In genomic region chr10:124653811-124654651, GRCh38 we compare ENCODE assay signal across 11 cellular contexts.
DNase-seq lines count a peak whose midpoint lies in the region; ATAC-seq and TF ChIP-seq lines count a peak whose summit lies in the region.
"Had no signal": no experiment of that assay in that cellular context is flagged by ENCODE, and none has a peak within 500 bp of the region (broad histone marks: within the 10 kb centered on the region; RNA-seq: fewer than 3 reads in every experiment).

No MANE protein-coding gene starts in this region.

- H3K9me3 ChIP-seq in CD8-positive, alpha-beta memory T cell (ENCODE audit: low read length), result no peaks in the 10 kb centered on the region
- H3K9me3 ChIP-seq in prostate gland (no peaks in the 10 kb centered on the region), A673 (ENCODE audit: low read depth, low read length, poor library complexity, severe bottlenecking) (no peaks in the 10 kb centered on the region)
- H3K9me3 ChIP-seq: MG63, ovary had no signal

- peaks cover 0 to 21% (median 5%) of the 10 kb centered on the region in 3 donors for H3K36me3 Mint-ChIP-seq in CD8-positive, alpha-beta memory T cell

- DNase-seq in CD8-positive, alpha-beta memory T cell, result no peak
- peak; percentile 58 for DNase-seq in RWPE1 (ENCODE audit: low spot score)
- DNase-seq in foreskin keratinocyte, result peak; percentile 73 to 88
- peak; percentile 28 for DNase-seq in prostate gland (ENCODE audit: low spot score)
- DNase-seq in A673 (ENCODE audit: low spot score), result no peak
- DNase-seq in omental fat pad (ENCODE audit: low spot score), result no peak
- no peak for DNase-seq in SW 1271 (lab: John Stamatoyannopoulos, UW)
- DNase-seq: MG63, NCI-H774, ovary had no signal

- POLR2A ChIA-PET in CD8-positive, alpha-beta memory T cell (lab: Charles Lee), result interaction anchor here (0.6 kb wide), 1 partner anchor 83 kb away, joined by 5 read pairs; no protein-coding TSS in a partner anchor
- POLR2A ChIA-PET in RWPE1 (lab: Yijun Ruan, JAX; ENCODE audit: low non-redundant PET), result interaction anchor here (0.6 kb wide), 1 partner anchor 23 kb away, joined by 3 read pairs; no protein-coding TSS in a partner anchor
- POLR2A ChIA-PET in A673 (lab: Charles Lee; ENCODE audit: low non-redundant PET), result no interaction called here

- no TSS peak for BruUV-seq in A673 (replicated peaks; lab: Mats Ljungman, UMichigan)

- ATAC-seq in foreskin keratinocyte, result peak; percentile 81
- no peak for ATAC-seq in GM18520 (IDR thresholded peaks at IDR 0.05; ENCODE audit: unreplicated experiment)
- ATAC-seq in omental fat pad (ENCODE audit: low FRiP score), result no peak

- H3K4me3 Mint-ChIP-seq in CD8-positive, alpha-beta memory T cell, result peak overlapping the region in 5 of 7 donors; percentile 19 to 65 (median 44)

- H3K9me3 Mint-ChIP-seq in CD8-positive, alpha-beta memory T cell, result no peaks in the 10 kb centered on the region

- H3K27ac Mint-ChIP-seq in CD8-positive, alpha-beta memory T cell, result peak overlapping the region; percentile 69 to 100 (median 98)

- H3K4me3 ChIP-seq in CD8-positive, alpha-beta memory T cell (ENCODE audit: low read length), result no peak overlapping the region
- H3K4me3 ChIP-seq in prostate gland, result no peak overlapping the region
- no peak overlapping the region for H3K4me3 ChIP-seq in A673 (ENCODE audit: low read depth, low read length, poor library complexity, severe bottlenecking)
- H3K4me3 ChIP-seq: MG63, ovary had no signal

- intact Hi-C loops in prostate gland (cut with DNase I), result no loop called here
- intact Hi-C loops in A673 (cut with micrococcal nuclease; ENCODE audit: unreplicated experiment), result no loop called here

- peaks cover 96% of the 10 kb centered on the region for H3K4me1 ChIP-seq in CD8-positive, alpha-beta memory T cell (ENCODE audit: insufficient read depth, low read length)
- peaks cover 11% of the 10 kb centered on the region for H3K4me1 ChIP-seq in foreskin keratinocyte
- no peaks in the 10 kb centered on the region for H3K4me1 ChIP-seq in prostate gland (replicated peaks)
- no peaks in the 10 kb centered on the region for H3K4me1 ChIP-seq in A673 (ENCODE audit: insufficient read depth, low read length, poor library complexity, severe bottlenecking)

- H3K36me3 ChIP-seq in CD8-positive, alpha-beta memory T cell (ENCODE audit: insufficient read depth, low read length), result no peaks in the 10 kb centered on the region
- no peaks in the 10 kb centered on the region for H3K36me3 ChIP-seq in prostate gland
- no peaks in the 10 kb centered on the region for H3K36me3 ChIP-seq in A673 (ENCODE audit: insufficient read depth, low read length, poor library complexity, severe bottlenecking)
- H3K36me3 ChIP-seq: ovary had no signal

- CTCF ChIA-PET in CD8-positive, alpha-beta memory T cell (lab: Charles Lee), result interaction anchor here (0.5 to 2.9 kb wide), 8 partner anchors 9 to 190 kb away, joined by 3 to 10 read pairs (median 4); no protein-coding TSS in a partner anchor
- CTCF ChIA-PET in RWPE1 (lab: Yijun Ruan, JAX) (interaction anchor here (0.6 to 0.7 kb wide), 5 partner anchors 26 to 742 kb away, joined by 3 to 4 read pairs (median 3); no protein-coding TSS in a partner anchor), A673 (lab: Charles Lee) (no interaction called here)

- H3K4me1 Mint-ChIP-seq in CD8-positive, alpha-beta memory T cell, result peaks cover 92 to 97% (median 95%) of the 10 kb centered on the region in 3 donors

- WGBS in prostate gland, result 57% methylated on average over 16 of the region's 17 CpGs

- H3K27me3 Mint-ChIP-seq in CD8-positive, alpha-beta memory T cell, result peaks cover 0 to 2% of the 10 kb centered on the region in 2 donors

- H3K27ac ChIP-seq in CD8-positive, alpha-beta memory T cell (ENCODE audit: low read depth, low read length), result no peak overlapping the region
- H3K27ac ChIP-seq in RWPE1 (peak overlapping the region; percentile 95), foreskin keratinocyte (peak overlapping the region; percentile 85), prostate gland (peak overlapping the region; percentile 41 to 44), A673 (ENCODE audit: low read depth, low read length, poor library complexity, severe bottlenecking) (no peak overlapping the region)

- no peak for TF ChIP-seq POLR2A in prostate gland (IDR thresholded peaks at IDR 0.05)

- H3K27me3 ChIP-seq in CD8-positive, alpha-beta memory T cell (ENCODE audit: insufficient read depth, low read length, poor library complexity, severe bottlenecking), result no peaks in the 10 kb centered on the region
- H3K27me3 ChIP-seq in foreskin keratinocyte, result no peaks in the 10 kb centered on the region
- H3K27me3 ChIP-seq in prostate gland (replicated peaks; ENCODE audit: insufficient read depth), result no peaks in the 10 kb centered on the region
- no peaks in the 10 kb centered on the region for H3K27me3 ChIP-seq in A673 (replicated peaks; ENCODE audit: insufficient read depth, low read depth, low read length, poor library complexity)
- H3K27me3 ChIP-seq: MG63, ovary had no signal

- no peak for TF ChIP-seq CTCF in RWPE1 (conservative IDR thresholded peaks at IDR 0.05; ENCODE audit: low read depth)
- TF ChIP-seq CTCF in foreskin keratinocyte (conservative IDR thresholded peaks at IDR 0.05), result no peak
- TF ChIP-seq CTCF in prostate gland (IDR thresholded peaks at IDR 0.05), result no peak
- TF ChIP-seq CTCF in A673 (conservative IDR thresholded peaks at IDR 0.05; ENCODE audit: low read depth, low read length), result no peak
- no peak for TF ChIP-seq CTCF in omental fat pad (IDR thresholded peaks at IDR 0.05)

Comparison
In these comparisons a context has a peak if more than half of its experiments do, and no peak if none do; other contexts are left out.
1. DNase-seq: peak in RWPE1 (single experiment), foreskin keratinocyte (2 of 2) and prostate gland (single experiment); none in CD8-positive, alpha-beta memory T cell (0 of 5), A673 (single experiment), omental fat pad (single experiment) and SW 1271 (0 of 2).
2. H3K27ac ChIP-seq: peak in RWPE1 (single experiment), foreskin keratinocyte (single experiment) and prostate gland (2 of 2); none in CD8-positive, alpha-beta memory T cell (single experiment) and A673 (single experiment).